Comparison of ENCODE assay signal across 8 cellular contexts in the genomic region with DNA sequence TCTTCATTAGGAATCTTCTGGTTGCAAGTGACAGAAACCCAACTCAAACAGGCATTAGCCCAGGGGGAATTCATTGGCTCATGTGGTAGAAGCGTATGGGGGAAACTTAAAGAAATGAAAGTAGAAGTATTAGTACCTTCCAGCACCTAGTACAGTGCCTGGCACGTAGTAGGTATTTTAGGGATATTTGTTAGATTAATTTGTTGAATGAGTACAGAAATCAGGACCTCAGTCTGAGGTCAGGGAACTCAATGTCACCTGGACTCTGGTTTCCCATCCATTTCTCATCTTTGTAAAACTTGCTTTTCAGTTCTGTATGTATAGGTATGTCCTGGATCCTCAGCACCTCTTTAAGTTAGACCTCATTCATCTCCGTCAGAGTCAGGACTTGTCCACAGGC. TPM values are rescaled to one million over a fixed set of nuclear protein-coding genes. Genes with fewer than 3 reads are reported as not detected.
"Had no signal": no experiment of that assay in that cellular context is flagged by ENCODE, and none has a peak within 500 bp of the region (broad histone marks: within the 10 kb centered on the region; RNA-seq: fewer than 3 reads in every experiment).

No MANE protein-coding gene starts in this region.

- H3K27ac ChIP-seq: GM23248 had no signal

- H3K9me3 ChIP-seq: HAP-1 had no signal

- H2AFZ ChIP-seq: GM23248 had no signal

- H3K4me1 ChIP-seq: HAP-1 had no signal

- H3K36me3 ChIP-seq: HAP-1 had no signal

- DNase-seq: GM23248, GOT3, H7, KG1 had no signal

- H3K4me3 ChIP-seq: GM23248, HAP-1 had no signal

- H3K9ac ChIP-seq: GM23248 had no signal

- FAIRE-seq: HTR-8/SVneo had no signal

RNA-seq across cellular contexts. Expression of a gene that starts 32.5 kb away (rescaled TPM):
- total RNA-seq: GM23248, H4 had no signal
- polyA plus RNA-seq: GM23248, IgD-negative memory B cell had no signal
